Comparison of ENCODE assay signal across 25 cellular contexts in genomic region chr13:94006271-94006670, GRCh38.
"Had no signal": no experiment of that assay in that cellular context is flagged by ENCODE, and none has a peak within 500 bp of the region (broad histone marks: within the 10 kb centered on the region; RNA-seq: fewer than 3 reads in every experiment).

No MANE protein-coding gene starts in this region.

- H3K36me3 Mint-ChIP-seq: activated naive CD4-positive, alpha-beta T cell treated with anti-CD3 and anti-CD28 coated beads, Interleukin-2, amount 50 U/mL, for 72 hours; brain had no signal

- H3K27me3 Mint-ChIP-seq: activated B cell treated with CpG ODN at 0.5 μM for 24 hours; activated CD4-positive, alpha-beta T cell treated with anti-CD3 and anti-CD28 coated beads, Interleukin-2, amount 10 ng/mL, durations not matched to agents 24 days and 14 days; brain had no signal

- H3K4me1 Mint-ChIP-seq: activated B cell treated with CpG ODN at 0.5 μM for 24 hours; activated CD4-positive, alpha-beta T cell treated with anti-CD3 and anti-CD28 coated beads, Interleukin-2, amount 10 ng/mL, durations not matched to agents 24 days and 14 days; activated naive CD8-positive, alpha-beta T cell treated with anti-CD3 and anti-CD28 coated beads, Interleukin-2, amount 50 U/mL, for 24 hours; T-helper 17 cell had no signal

- H3K9me3 Mint-ChIP-seq: activated CD4-positive, alpha-beta T cell treated with anti-CD3 and anti-CD28 coated beads, Interleukin-2, amount 10 ng/mL, durations not matched to agents 24 days and 14 days; activated naive CD4-positive, alpha-beta T cell treated with anti-CD3 and anti-CD28 coated beads, Interleukin-2, amount 50 U/mL, for 72 hours; activated naive CD8-positive, alpha-beta T cell treated with anti-CD3 and anti-CD28 coated beads, Interleukin-2, amount 50 U/mL, for 24 hours; activated T-cell treated with anti-CD3 and anti-CD28 coated beads, Interleukin-2, amount 50 U/mL, for 4 hours; brain had no signal

- ATAC-seq: activated naive CD4-positive, alpha-beta T cell treated with anti-CD3 and anti-CD28 coated beads, Interleukin-2, amount 50 U/mL, for 72 hours; activated naive CD8-positive, alpha-beta T cell treated with anti-CD3 and anti-CD28 coated beads, Interleukin-2, amount 50 U/mL, for 24 hours; activated T-cell treated with anti-CD3 and anti-CD28 coated beads, Interleukin-2, amount 50 U/mL, for 4 hours; T-helper 17 cell had no signal

- DNase-seq: activated B cell treated with CpG ODN at 0.5 μM for 24 hours; activated CD4-positive, alpha-beta T cell treated with anti-CD3 and anti-CD28 coated beads for 1 hour; activated CD4-positive, alpha-beta T cell treated with anti-CD3 and anti-CD28 coated beads, Interleukin-2, amount 10 ng/mL, durations not matched to agents 24 days and 14 days; activated CD4-positive, alpha-beta T cell treated with anti-CD3 and anti-CD28 coated beads, Interleukin-2, amount 50 U/mL, for 48 hours; activated effector memory CD4-positive, alpha-beta T cell treated with anti-CD3 and anti-CD28 coated beads, Interleukin-2, amount 50 U/mL, for 16 hours; activated naive CD4-positive, alpha-beta T cell treated with Interleukin-2 at 50 U/mL for 16 hours; activated naive CD8-positive, alpha-beta T cell treated with anti-CD3 and anti-CD28 coated beads, Interleukin-2, amount 50 U/mL, for 24 hours; activated T-cell treated with anti-CD3 and anti-CD28 coated beads, Interleukin-2, amount 50 U/mL, for 4 hours; amygdala; Kasumi-1; KBM-7; NCI-H1105 treated with DMSO at 0.1 percent for 48 hours; NCI-H146; NCI-H187 treated with DMSO at 0.1 percent for 48 hours; NCI-H2081 treated with DMSO at 0.1 percent for 48 hours; NCI-H2171; NCI-H2227 treated with DMSO at 0.1 percent for 48 hours; NCI-H446 treated with DMSO at 0.1 percent for 48 hours; NCI-H524 treated with DMSO at 0.1 percent for 48 hours; NCI-H774; SIG-M5; T-helper 17 cell; T1000 had no signal

- H3K27ac Mint-ChIP-seq: activated B cell treated with CpG ODN at 0.5 μM for 24 hours; activated CD4-positive, alpha-beta T cell treated with anti-CD3 and anti-CD28 coated beads, Interleukin-2, amount 10 ng/mL, durations not matched to agents 24 days and 14 days; activated naive CD4-positive, alpha-beta T cell treated with anti-CD3 and anti-CD28 coated beads, Interleukin-2, amount 50 U/mL, for 72 hours; activated naive CD8-positive, alpha-beta T cell treated with anti-CD3 and anti-CD28 coated beads, Interleukin-2, amount 50 U/mL, for 24 hours; T-helper 17 cell had no signal

- H3K4me3 Mint-ChIP-seq: activated B cell treated with CpG ODN at 0.5 μM for 24 hours; activated CD4-positive, alpha-beta T cell treated with anti-CD3 and anti-CD28 coated beads, Interleukin-2, amount 10 ng/mL, durations not matched to agents 24 days and 14 days; activated naive CD8-positive, alpha-beta T cell treated with anti-CD3 and anti-CD28 coated beads, Interleukin-2, amount 50 U/mL, for 24 hours; activated T-cell treated with anti-CD3 and anti-CD28 coated beads, Interleukin-2, amount 50 U/mL, for 4 hours; brain; T-helper 17 cell had no signal
